In the genomic region with DNA sequence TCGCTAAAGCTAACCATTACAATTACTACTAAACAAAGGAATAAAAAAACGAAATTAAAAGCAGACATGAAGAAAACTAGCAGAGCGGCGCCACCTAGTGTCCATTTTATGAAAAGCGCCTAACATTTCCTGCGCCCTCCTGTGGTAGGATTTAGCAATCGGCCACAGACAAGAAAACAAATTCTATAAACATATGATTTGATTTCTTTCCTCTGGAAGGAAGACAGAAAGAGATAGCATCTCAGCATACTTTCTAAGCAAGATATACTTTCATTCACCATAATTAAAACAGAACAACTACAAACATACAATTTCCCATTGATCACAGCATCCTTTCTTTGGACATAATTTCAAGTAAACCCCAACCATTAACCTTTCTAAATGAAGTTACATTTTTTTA, we compare ENCODE assay signal across 8 cellular contexts.
DNase-seq lines count a peak whose midpoint lies in the region; ATAC-seq, FAIRE-seq and TF ChIP-seq lines count a peak whose summit lies in the region.

No MANE protein-coding gene starts in this region.

- TF ChIP-seq POLR2A in A549 (IDR thresholded peaks at IDR 0.05; ENCODE audit: low read length) (no peak), GM12892 (IDR thresholded peaks at IDR 0.05; ENCODE audit: low read depth, low read length) (no peak), right lobe of liver (IDR thresholded peaks at IDR 0.05) (no peak)

- DNase-seq in A549 (ENCODE audit: low read depth in 1 of 2, low spot score in 1 of 2): peak; percentile 29 to 74
- DNase-seq in GM12892 (ENCODE audit: insufficient read length): peak; percentile 5
- DNase-seq in NCI-H2227 (lab: John Stamatoyannopoulos, UW; ENCODE audit: unreplicated experiment): peak; percentile 76
- peak; percentile 51 to 62 for DNase-seq in activated CD4-positive, alpha-beta T cell treated with anti-CD3 and anti-CD28 coated beads for 4 hours
- DNase-seq in right lobe of liver: peak in 2 of 3 donors; percentile 35 to 62
- peak in 2 of 3 donors; percentile 42 to 47 for DNase-seq in stimulated activated CD4-positive, alpha-beta T cell treated with anti-CD3 and anti-CD28 coated beads, TNF-alpha, amount 100 ng/mL, for 1 hour (ENCODE audit: low read depth in 3 of 3, low spot score in 1 of 3)
- DNase-seq in amniotic stem cell (lab: John Stamatoyannopoulos, UW): no peak

- CTCF ChIA-PET in A549 (lab: Yijun Ruan, JAX): interaction anchor here (0.6 to 8.9 kb wide), 37 partner anchors 9 to 337 kb away, joined by 3 to 114 read pairs (median 4); partner anchors contain the start of gene NPVF

- no peaks in the 10 kb centered on the region for H3K27me3 ChIP-seq in right lobe of liver

- peak; percentile 100 for TF ChIP-seq CTCF in A549 (IDR thresholded peaks at IDR 0.05)
- peak; percentile 100 for TF ChIP-seq CTCF in right lobe of liver (IDR thresholded peaks at IDR 0.05)

- no peaks in the 10 kb centered on the region for H3K9me3 ChIP-seq in A549
- H3K9me3 ChIP-seq in right lobe of liver: no peaks in the 10 kb centered on the region

- FAIRE-seq in A549 (lab: Jason Lieb, UNC) (peak; percentile 18), GM12892 (lab: Jason Lieb, UNC) (peak; percentile 87), colon (lab: Jason Lieb, UNC) (peak; percentile 99)

- no peak for TF ChIP-seq EP300 in A549 (IDR thresholded peaks at IDR 0.05)

- H3K4me3 ChIP-seq in A549 (no peak overlapping the region), right lobe of liver (no peak overlapping the region)

- no peak for ATAC-seq in A549
- peak; percentile 51 to 74 (median 58) for ATAC-seq in right lobe of liver

- intact Hi-C loops in right lobe of liver (cut with DNase I): no loop called here

- peak; percentile 83 to 90 for TF ChIP-seq RAD21 in A549 (conservative IDR thresholded peaks at IDR 0.05 in 1 of 2, IDR thresholded peaks at IDR 0.05 in 1 of 2)

- under 1% methylated on average over 7 of the region's 7 CpGs for WGBS in A549 (ENCODE audit: missing lambda C conversion rate)
- under 1% methylated on average over 7 of the region's 7 CpGs for WGBS in right lobe of liver (ENCODE audit: insufficient coverage, low coverage, low lambda C conversion rate, missing lambda C conversion rate)

- H3K36me3 ChIP-seq in right lobe of liver: no peaks in the 10 kb centered on the region

- H3K4me1 ChIP-seq in A549 (peaks cover 5% of the 10 kb centered on the region; the same call in 1 of the 3 replicates), right lobe of liver (no peaks in the 10 kb centered on the region)

- H3K4me2 ChIP-seq in A549: peak overlapping the region; percentile 47; the same call in 2 of the 3 replicates

- H3K27ac ChIP-seq in A549 (no peak overlapping the region), right lobe of liver (no peak overlapping the region)

- POLR2A ChIA-PET in A549 (lab: Yijun Ruan, JAX): no interaction called here

TF ChIP-seq in A549, 52 proteins besides CTCF, POLR2A, EP300 and RAD21:
- TF ChIP-seq CEBPB (IDR thresholded peaks at IDR 0.05) (peak in 1 of 2 experiments; percentile 46; a peak in 1 of 4 replicates), ZNF302 (CRISPR knock-in tag; IDR thresholded peaks at IDR 0.05) (no peak), SMC3 (IDR thresholded peaks at IDR 0.05) (peak; percentile 97)

Comparison
In these comparisons a context has a peak if more than half of its experiments do, and no peak if none do; other contexts are left out.
1. ATAC-seq: peak in right lobe of liver (4 of 4); none in A549 (0 of 2).